1 cellular context compared by ENCODE assay signal in genomic region chr3:123870033-123870432, GRCh38.
TF ChIP-seq lines count a peak whose summit lies in the region.

No MANE protein-coding gene starts in this region.

TF ChIP-seq in H1, 55 proteins besides CTCF, POLR2A, EP300 and RAD21:
- TF ChIP-seq FOSL1 (IDR thresholded peaks at IDR 0.05; ENCODE audit: insufficient read depth, low read depth, low read length) = no peak
- TF ChIP-seq YY1 (IDR thresholded peaks at IDR 0.05; ENCODE audit: low read depth, low read length) = no peak
- no peak for TF ChIP-seq KDM1A (IDR thresholded peaks at IDR 0.05; ENCODE audit: borderline replicate concordance, low read length)
- no peak for TF ChIP-seq SAP30 (IDR thresholded peaks at IDR 0.05; ENCODE audit: insufficient read depth, insufficient replicate concordance, low read length)
- TF ChIP-seq KDM5A (IDR thresholded peaks at IDR 0.05; ENCODE audit: low read length) = no peak
- TF ChIP-seq TAF7 (optimal IDR thresholded peaks at IDR 0.05; ENCODE audit: borderline replicate concordance, low read depth, low read length) = no peak
- TF ChIP-seq BCL11A (IDR thresholded peaks at IDR 0.05; ENCODE audit: low read depth in 2 of 2, low read length in 2 of 2) = no peak
- TF ChIP-seq CTBP2 (IDR thresholded peaks at IDR 0.05; ENCODE audit: borderline replicate concordance, insufficient read depth, insufficient read length, low read length) = no peak
- TF ChIP-seq JUN (IDR thresholded peaks at IDR 0.05; ENCODE audit: low read depth, low read length) = no peak
- TF ChIP-seq GABPA (IDR thresholded peaks at IDR 0.05; ENCODE audit: borderline replicate concordance, insufficient read depth, low read length) = no peak
- no peak for TF ChIP-seq TAF1 (IDR thresholded peaks at IDR 0.05; ENCODE audit: low read depth, low read length)
- TF ChIP-seq RXRA (IDR thresholded peaks at IDR 0.05; ENCODE audit: insufficient read depth, low read depth, low read length) = no peak
TF ChIP-seq in H1: peak in this region for 0.
